Comparison of ENCODE assay signal across 1 cellular context in genomic region chr13:91106565-91106964, GRCh38.
TF ChIP-seq lines count a peak whose summit lies in the region.

No MANE protein-coding gene starts in this region.

TF ChIP-seq in K562, 482 proteins besides CTCF, POLR2A, EP300 and RAD21 (continued from another document):
- no peak for TF ChIP-seq CTCFL (IDR thresholded peaks at IDR 0.05; ENCODE audit: borderline replicate concordance, insufficient read depth, low read depth, low read length, poor library complexity, severe bottlenecking)
- no peak for TF ChIP-seq TFE3 (CRISPR knock-in tag; IDR thresholded peaks at IDR 0.05)
- TF ChIP-seq NCOA4 (IDR thresholded peaks at IDR 0.05; ENCODE audit: partially characterized antibody) = no peak
- no peak for TF ChIP-seq MYBL2 (IDR thresholded peaks at IDR 0.05; ENCODE audit: low read depth)
- TF ChIP-seq MYBL2 (CRISPR knock-in tag; IDR thresholded peaks at IDR 0.05; ENCODE audit: borderline replicate concordance) = no peak
- no peak for TF ChIP-seq SMARCA5 (IDR thresholded peaks at IDR 0.05)
- TF ChIP-seq ETS2 (tag; IDR thresholded peaks at IDR 0.05; ENCODE audit: borderline replicate concordance, poor library complexity, severe bottlenecking) = no peak
- no peak for TF ChIP-seq SLC30A9 (CRISPR knock-in tag; IDR thresholded peaks at IDR 0.05)
- TF ChIP-seq E2F1 (CRISPR knock-in tag; IDR thresholded peaks at IDR 0.05) = no peak
- 0 out of 2 replicates have a peak, but pooled peaks have one; percentile 2 for TF ChIP-seq ZNF224 (CRISPR knock-in tag; IDR thresholded peaks at IDR 0.05)
- TF ChIP-seq ZNF785 (CRISPR knock-in tag; IDR thresholded peaks at IDR 0.05) = no peak
- no peak for TF ChIP-seq KLF16 (IDR thresholded peaks at IDR 0.05)
- TF ChIP-seq RERE (CRISPR knock-in tag; IDR thresholded peaks at IDR 0.05; ENCODE audit: borderline replicate concordance) = no peak
